In genomic region chr10:86699991-86700840, GRCh38 we compare ENCODE assay signal across 23 cellular contexts. TPM values are rescaled to one million over a fixed set of nuclear protein-coding genes. Genes with fewer than 3 reads are reported as not detected.
DNase-seq lines count a peak whose midpoint lies in the region; ATAC-seq, FAIRE-seq and TF ChIP-seq lines count a peak whose summit lies in the region.
"Had no signal": no experiment of that assay in that cellular context is flagged by ENCODE, and none has a peak within 500 bp of the region (broad histone marks: within the 10 kb centered on the region; RNA-seq: fewer than 3 reads in every experiment).

No MANE protein-coding gene starts in this region.

- DNase-seq in H1 (ENCODE audit: low read depth in 1 of 2, low spot score in 2 of 2) (no peak), heart right ventricle (no peak), neuronal stem cell (ENCODE audit: low spot score) (no peak), tibial artery (no peak), Caco-2 (no peak), CD1c-positive myeloid dendritic cell (ENCODE audit: extremely low spot score) (no peak)
- DNase-seq: GOT3, KG1, MV-4-11, NCI-H187, NCI-H2107, NCI-H226, NCI-H524, SJCRH30 had no signal

- H3K27ac ChIP-seq in H1 (ENCODE audit: low read depth, low read length) (no peak overlapping the region), heart right ventricle (peak overlapping the region in 5 of 10 donors; percentile 5 to 21 (median 13)), neuronal stem cell (replicated peaks; ENCODE audit: low read length) (no peak overlapping the region), tibial artery (peak overlapping the region; percentile 46 to 59)
- H3K27ac ChIP-seq: BLaER1, RWPE1, SJCRH30 had no signal

- H3K36me3 ChIP-seq in H1 (ENCODE audit: control insufficient read depth in 2 of 4, insufficient read depth in 4 of 4, low read length in 3 of 4) (no peaks in the 10 kb centered on the region), heart right ventricle (peaks cover 0 to 75% (median 6%) of the 10 kb centered on the region in 9 donors), neuronal stem cell (replicated peaks in 1 of 2; ENCODE audit: control insufficient read depth in 2 of 2, insufficient read depth in 2 of 2, low read length in 2 of 2) (no peaks in the 10 kb centered on the region), tibial artery (peaks cover 36 to 77% (median 73%) of the 10 kb centered on the region in 3 donors), Caco-2 (ENCODE audit: control insufficient read depth, insufficient read depth, low read length) (no peaks in the 10 kb centered on the region)
- H3K36me3 ChIP-seq: BLaER1, SJCRH30 had no signal

- H3K4me1 ChIP-seq in H1 (replicated peaks in 1 of 4; ENCODE audit: control insufficient read depth in 3 of 4, insufficient read depth in 4 of 4, low read length in 3 of 4) (peaks cover 0 to 3% (median 0%) of the 10 kb centered on the region in 4 experiments; a peak in 1 of 7 replicates), heart right ventricle (peaks cover 0 to 51% (median 5%) of the 10 kb centered on the region in 9 donors), neuronal stem cell (ENCODE audit: control insufficient read depth in 2 of 2, insufficient read depth in 1 of 2, low read depth in 1 of 2, low read length in 2 of 2) (no peaks in the 10 kb centered on the region), tibial artery (peaks cover 0 to 7% (median 0%) of the 10 kb centered on the region in 4 donors), Caco-2 (no peaks in the 10 kb centered on the region)
- H3K4me1 ChIP-seq: BLaER1, SJCRH30 had no signal

- H3K27me3 Mint-ChIP-seq in Caco-2 (ENCODE audit: insufficient read depth, unreplicated experiment): peaks cover 2% of the 10 kb centered on the region

- TF ChIP-seq RAD21 in H1 (IDR thresholded peaks at IDR 0.05 in 1 of 2, conservative IDR thresholded peaks at IDR 0.05 in 1 of 2; ENCODE audit: low read depth in 2 of 2, low read length in 2 of 2): no peak

- no peak overlapping the region for H4K5ac ChIP-seq in H1 (ENCODE audit: insufficient read length, low read depth, low read length)

- H3K4ac ChIP-seq in H1 (replicated peaks; ENCODE audit: insufficient read length, low read depth, low read length): no peak overlapping the region
- no peak overlapping the region for H3K4ac ChIP-seq in neuronal stem cell (ENCODE audit: low read length)

- no peak overlapping the region for H3K9ac ChIP-seq in H1 (replicated peaks in 1 of 4; ENCODE audit: extremely low read depth in 1 of 4, low read depth in 3 of 4, low read length in 3 of 4)
- no peak overlapping the region for H3K9ac ChIP-seq in neuronal stem cell (ENCODE audit: low read depth, low read length, poor library complexity)
- H3K9ac ChIP-seq: BLaER1 had no signal

- CTCF ChIA-PET in H1 (lab: Charles Lee; ENCODE audit: partially characterized antibody): interaction anchor here (0.6 to 3.6 kb wide), 12 partner anchors 9 to 474 kb away, joined by 3 to 23 read pairs (median 5); no protein-coding TSS in a partner anchor
- CTCF ChIA-PET in Caco-2 (lab: Charles Lee): no interaction called here

- no peaks in the 10 kb centered on the region for H3K9me3 Mint-ChIP-seq in Caco-2 (ENCODE audit: unreplicated experiment)
- H3K9me3 Mint-ChIP-seq: CD8-positive, alpha-beta memory T cell had no signal

- no peaks in the 10 kb centered on the region for H3K4me1 Mint-ChIP-seq in Caco-2 (ENCODE audit: low read depth, unreplicated experiment)
- H3K4me1 Mint-ChIP-seq: CD8-positive, alpha-beta memory T cell had no signal

- H4K8ac ChIP-seq in H1 (ENCODE audit: extremely low read depth, insufficient read depth, low read length) (peak overlapping the region; percentile 22; the same call in 1 of the 2 replicates), neuronal stem cell (ENCODE audit: low read depth, low read length) (no peak overlapping the region)

- TF ChIP-seq POLR2A in H1 (IDR thresholded peaks at IDR 0.05; ENCODE audit: control extremely low read depth in 1 of 2, low read depth in 2 of 2, low read length in 2 of 2): no peak

- H2AK5ac ChIP-seq in H1 (ENCODE audit: low read depth, low read length) (no peak overlapping the region), neuronal stem cell (ENCODE audit: low read depth, low read length) (peak overlapping the region; percentile 27)

- H2BK5ac ChIP-seq in H1 (ENCODE audit: low read depth, low read length): no peak overlapping the region
- H2BK5ac ChIP-seq in neuronal stem cell (ENCODE audit: low read length): no peak overlapping the region

- H2BK15ac ChIP-seq in H1 (ENCODE audit: low read length): 0 out of 2 replicates have a peak overlapping the region, but pooled peaks have one; percentile 16
- H2BK15ac ChIP-seq in neuronal stem cell (ENCODE audit: low read length): no peak overlapping the region

- POLR2A ChIA-PET in H1 (lab: Charles Lee; ENCODE audit: partially characterized antibody): interaction anchor here (1.2 to 1.7 kb wide), 3 partner anchors 10 to 56 kb away, joined by 3 to 4 read pairs (median 3); partner anchors contain the start of gene BMPR1A
- POLR2A ChIA-PET in Caco-2 (lab: Charles Lee): interaction anchor here (0.5 kb wide), 1 partner anchor 11 kb away, joined by 3 read pairs; no protein-coding TSS in a partner anchor

- H3K23ac ChIP-seq in H1 (ENCODE audit: insufficient read length) (no peak overlapping the region), neuronal stem cell (ENCODE audit: low read depth, low read length, poor library complexity) (no peak overlapping the region)

- H3K79me1 ChIP-seq in H1 (ENCODE audit: low read depth, low read length) (no peaks in the 10 kb centered on the region), neuronal stem cell (ENCODE audit: low read depth, low read length) (no peaks in the 10 kb centered on the region)

- H4K20me1 ChIP-seq in H1 (replicated peaks in 1 of 2; ENCODE audit: control insufficient read depth in 1 of 2, insufficient read depth in 2 of 2, low read length in 2 of 2): no peaks in the 10 kb centered on the region
- H4K20me1 ChIP-seq: BLaER1 had no signal

- no peak overlapping the region for H3K56ac ChIP-seq in H1 (replicated peaks; ENCODE audit: insufficient read length, low read depth, low read length)

- H3K4me3 ChIP-seq in H1 (ENCODE audit: extremely low read depth in 1 of 4, insufficient read depth in 2 of 4, low read depth in 3 of 4, low read length in 4 of 4) (no peak overlapping the region), heart right ventricle (no peak overlapping the region), neuronal stem cell (ENCODE audit: low read length in 2 of 2) (no peak overlapping the region), tibial artery (no peak overlapping the region), Caco-2 (ENCODE audit: low read depth, low read length) (no peak overlapping the region)
- H3K4me3 ChIP-seq: BLaER1, SJCRH30 had no signal

- H2AFZ ChIP-seq in H1 (ENCODE audit: low read length): no peak overlapping the region
- H2AFZ ChIP-seq in neuronal stem cell (ENCODE audit: low read length): no peak overlapping the region

- H3K27me3 ChIP-seq in H1 (replicated peaks in 1 of 4; ENCODE audit: control insufficient read depth in 3 of 4, extremely low read depth in 1 of 4, insufficient read depth in 3 of 4, low read length in 3 of 4): 0 out of 7 replicates have a peak, but pooled peaks cover 0 to 3% (median 0%) of the 10 kb centered on the region in 4 experiments
- peaks cover 0 to 9% (median 0%) of the 10 kb centered on the region in 7 donors for H3K27me3 ChIP-seq in heart right ventricle
- peaks cover 0 to 17% (median 0%) of the 10 kb centered on the region in 3 experiments for H3K27me3 ChIP-seq in neuronal stem cell (ENCODE audit: control insufficient read depth in 3 of 3, insufficient read depth in 3 of 3, low read depth in 1 of 3, low read length in 3 of 3)
- H3K27me3 ChIP-seq in tibial artery: no peaks in the 10 kb centered on the region
- H3K27me3 ChIP-seq in Caco-2 (replicated peaks; ENCODE audit: control insufficient read depth, insufficient read depth, low read length): no peaks in the 10 kb centered on the region
- H3K27me3 ChIP-seq: BLaER1, SJCRH30 had no signal

- H3K36me3 Mint-ChIP-seq in Caco-2 (ENCODE audit: insufficient read depth, unreplicated experiment): no peaks in the 10 kb centered on the region
- H3K36me3 Mint-ChIP-seq: CD8-positive, alpha-beta memory T cell had no signal

- H3K9me3 ChIP-seq in H1 (ENCODE audit: insufficient read depth in 2 of 2, low read depth in 1 of 2, low read length in 1 of 2) (no peaks in the 10 kb centered on the region), heart right ventricle (no peaks in the 10 kb centered on the region), neuronal stem cell (replicated peaks in 1 of 2; ENCODE audit: control insufficient read depth in 2 of 2, insufficient read depth in 1 of 2, low read depth in 1 of 2, low read length in 2 of 2) (peaks cover 0 to 3% of the 10 kb centered on the region in 2 donors), tibial artery (no peaks in the 10 kb centered on the region), Caco-2 (no peaks in the 10 kb centered on the region)
- H3K9me3 ChIP-seq: BLaER1, SJCRH30 had no signal

- H4K91ac ChIP-seq in H1 (replicated peaks; ENCODE audit: insufficient read length, low read length) (no peak overlapping the region), neuronal stem cell (ENCODE audit: low read depth, low read length, poor library complexity) (no peak overlapping the region)

- BruUV-seq in Caco-2 (replicated peaks; lab: Mats Ljungman, UMichigan): no TSS peak

- H3K79me2 ChIP-seq in H1 (ENCODE audit: control insufficient read depth in 1 of 2, insufficient read depth in 2 of 2, low read length in 2 of 2): no peaks in the 10 kb centered on the region

- H3K23me2 ChIP-seq in H1 (ENCODE audit: low read depth, low read length): no peaks in the 10 kb centered on the region

- H3K27ac Mint-ChIP-seq in Caco-2 (ENCODE audit: unreplicated experiment): no peak overlapping the region
- H3K27ac Mint-ChIP-seq: CD8-positive, alpha-beta memory T cell had no signal

- no peak for TF ChIP-seq EP300 in H1 (IDR thresholded peaks at IDR 0.05; ENCODE audit: borderline replicate concordance in 1 of 2, low read depth in 2 of 2, low read length in 2 of 2)

- H2BK20ac ChIP-seq in H1 (ENCODE audit: low read length): no peak overlapping the region

- H3K18ac ChIP-seq in H1 (ENCODE audit: extremely low read depth, low read length) (no peak overlapping the region), neuronal stem cell (ENCODE audit: low read length) (no peak overlapping the region)

- H2BK12ac ChIP-seq in H1 (ENCODE audit: low read depth, low read length): no peak overlapping the region
- no peak overlapping the region for H2BK12ac ChIP-seq in neuronal stem cell (ENCODE audit: low read length)

- H3K4me2 ChIP-seq in H1 (ENCODE audit: insufficient read depth in 1 of 2, low read depth in 2 of 2, low read length in 2 of 2) (no peak overlapping the region), neuronal stem cell (ENCODE audit: insufficient read depth, low read length, poor library complexity, severe bottlenecking) (no peak overlapping the region)
- H3K4me2 ChIP-seq: BLaER1 had no signal

- TF ChIP-seq CTCF in H1 (IDR thresholded peaks at IDR 0.05; ENCODE audit: control extremely low read depth in 1 of 3, insufficient read depth in 1 of 3, low read depth in 1 of 3, low read length in 3 of 3): no peak
- no peak for TF ChIP-seq CTCF in heart right ventricle (IDR thresholded peaks at IDR 0.05)
- no peak for TF ChIP-seq CTCF in tibial artery (IDR thresholded peaks at IDR 0.05)
- TF ChIP-seq CTCF in Caco-2 (IDR thresholded peaks at IDR 0.05; ENCODE audit: insufficient read depth in 1 of 2, low read depth in 1 of 2, low read length in 1 of 2, severe bottlenecking in 1 of 2, unreplicated experiment in 1 of 2): no peak

- ATAC-seq in heart right ventricle (peak in 5 of 8 donors; percentile 0 to 11 (median 0)), HG03039 (IDR thresholded peaks at IDR 0.05; ENCODE audit: unreplicated experiment) (no peak)

- H2BK120ac ChIP-seq in H1 (replicated peaks; ENCODE audit: low read depth, low read length): no peak overlapping the region
- no peak overlapping the region for H2BK120ac ChIP-seq in neuronal stem cell (ENCODE audit: low read depth, low read length)

- no peak for FAIRE-seq in H1 (lab: Jason Lieb, UNC)
- FAIRE-seq: D721Med, GM12892, GM18507 had no signal

- H3K4me3 Mint-ChIP-seq in Caco-2 (ENCODE audit: unreplicated experiment): no peak overlapping the region
- H3K4me3 Mint-ChIP-seq: CD8-positive, alpha-beta memory T cell had no signal

- WGBS in H1 (ENCODE audit: extremely low coverage in 1 of 2, insufficient coverage in 1 of 2, insufficient read length in 1 of 2, insufficient replicate concordance in 2 of 2, low coverage in 1 of 2, low lambda C conversion rate in 2 of 2, missing lambda C conversion rate in 1 of 2), 2 experiments: 94% methylated on average over 9 of the region's 9 CpGs; no CpG with 5 or more reads in 1 of the 2 experiments
- WGBS in heart right ventricle, 2 donors: 86 to 87% methylated on average over 9 of the region's 9 CpGs
- no CpG with 5 or more reads among the region's 9 CpGs for WGBS in neuronal stem cell (ENCODE audit: extremely low coverage in 2 of 2, insufficient read length in 2 of 2, insufficient replicate concordance in 1 of 2), 2 donors

- intact Hi-C loops in heart right ventricle (cut with DNase I): no loop called here
- intact Hi-C loops in tibial artery (cut with DNase I; ENCODE audit: low total_unique reads): loop anchor here (10.0 kb wide), 1 partner anchor 395 kb away; the partner anchor contains the start of genes GLUD1 and SHLD2
- intact Hi-C loops in Caco-2 (cut with micrococcal nuclease; ENCODE audit: unreplicated experiment): no loop called here

- H3K14ac ChIP-seq in H1 (ENCODE audit: insufficient read length) (no peak overlapping the region), neuronal stem cell (ENCODE audit: low read length) (no peak overlapping the region)

RNA-seq across cellular contexts. Expression of gene LDB3, which starts 31.9 kb away (rescaled TPM):
- 0.40 and 0.43 TPM in 2 replicates for total RNA-seq in H1 (2021; fragmentation: NEBNext Ultra II Directional; extraction: Animal tissue kit (Norgen Biotek cat#: 25700))
- polyA plus RNA-seq in H1 (2011; rRNA removed): 0.17 and 0.20 TPM in 2 replicates
- 0.28 TPM for polyA plus RNA-seq in H1 (2011; cell fraction: cytosol; rRNA removed)
- polyA plus RNA-seq in H1 (2011; cell fraction: nucleus; rRNA removed): 0.20 TPM
- polyA plus RNA-seq in H1 (2012, experiment 1 of 2): 0.35 to 0.62 TPM (median 0.59 TPM) in 4 replicates
- 0.17 TPM for polyA plus RNA-seq in H1 (2012, experiment 2 of 2)
- 0.55 TPM for polyA plus RNA-seq in H1 (2013, experiment 1 of 2)
- 0.74 TPM for polyA plus RNA-seq in H1 (2013, experiment 2 of 2)
- polyA minus RNA-seq in H1 (2011; rRNA and poly(A)+ RNA removed): 0.49 and 1.2 TPM in 2 replicates
- polyA minus RNA-seq in H1 (2011; cell fraction: cytosol; rRNA and poly(A)+ RNA removed): 0.29 TPM
- 1.1 TPM for polyA minus RNA-seq in H1 (2011; cell fraction: nucleus; rRNA and poly(A)+ RNA removed)
- total RNA-seq in heart right ventricle: 1,000 to 10,000 TPM; 1,248 to 1,738 (median 1,513) TPM
- 1,000 to 10,000 TPM in 1 of 2 donors, 100 to 1,000 TPM in 1; 162 to 1,622 TPM for polyA plus RNA-seq in heart right ventricle
- 0.08 TPM for polyA plus RNA-seq in neuronal stem cell (2013, experiment 1 of 2)
- 0.11 TPM for polyA plus RNA-seq in neuronal stem cell (2013, experiment 2 of 2)
- total RNA-seq in Caco-2 (2022): 0.09 TPM in 1 of 2 replicates, not detected in the other
- total RNA-seq: HT-29 had no signal
- polyA plus RNA-seq: CD8-positive, alpha-beta memory T cell had no signal

RNA-seq across cellular contexts. Expression of gene OPN4, which starts 45.9 kb away (rescaled TPM):
- not detected in 2 replicates for total RNA-seq in H1 (2021; fragmentation: NEBNext Ultra II Directional; extraction: Animal tissue kit (Norgen Biotek cat#: 25700))
- polyA plus RNA-seq in H1 (2011; rRNA removed): not detected in 2 replicates
- not detected for polyA plus RNA-seq in H1 (2011; cell fraction: cytosol; rRNA removed)
- not detected for polyA plus RNA-seq in H1 (2011; cell fraction: nucleus; rRNA removed)
- not detected in 4 replicates for polyA plus RNA-seq in H1 (2012, experiment 1 of 2)
- polyA plus RNA-seq in H1 (2012, experiment 2 of 2): not detected
- not detected for polyA plus RNA-seq in H1 (2013, experiment 1 of 2)
- polyA plus RNA-seq in H1 (2013, experiment 2 of 2): not detected
- not detected in 2 replicates for polyA minus RNA-seq in H1 (2011; rRNA and poly(A)+ RNA removed)
- polyA minus RNA-seq in H1 (2011; cell fraction: cytosol; rRNA and poly(A)+ RNA removed): not detected
- polyA minus RNA-seq in H1 (2011; cell fraction: nucleus; rRNA and poly(A)+ RNA removed): not detected
- under 1 TPM in 5 of 10 donors, not detected in 5; 0.11 to 0.27 (median 0.26) TPM for total RNA-seq in heart right ventricle
- polyA plus RNA-seq in heart right ventricle: under 1 TPM; 0.10 to 0.29 TPM
- polyA plus RNA-seq in neuronal stem cell (2013, experiment 1 of 2): not detected
- not detected for polyA plus RNA-seq in neuronal stem cell (2013, experiment 2 of 2)
- not detected in 2 replicates for total RNA-seq in Caco-2 (2022)
- total RNA-seq: A673; CD8-positive, alpha-beta memory T cell; HT-29; SJCRH30 had no signal
- polyA plus RNA-seq: CD8-positive, alpha-beta memory T cell had no signal

RNA-seq across cellular contexts. Expression of gene BMPR1A, which starts 56.2 kb away (rescaled TPM):
- 120 and 129 TPM in 2 replicates for total RNA-seq in H1 (2021; fragmentation: NEBNext Ultra II Directional; extraction: Animal tissue kit (Norgen Biotek cat#: 25700))
- polyA plus RNA-seq in H1 (2011; rRNA removed): 19.0 and 34.4 TPM in 2 replicates
- polyA plus RNA-seq in H1 (2011; cell fraction: cytosol; rRNA removed): 41.1 TPM
- 13.5 TPM for polyA plus RNA-seq in H1 (2011; cell fraction: nucleus; rRNA removed)
- 40.9 to 73.5 TPM (median 51.4 TPM) in 4 replicates for polyA plus RNA-seq in H1 (2012, experiment 1 of 2)
- polyA plus RNA-seq in H1 (2012, experiment 2 of 2): 3.5 TPM
- polyA plus RNA-seq in H1 (2013, experiment 1 of 2): 67.6 TPM
- polyA plus RNA-seq in H1 (2013, experiment 2 of 2): 82.8 TPM
- 99.8 and 152 TPM in 2 replicates for polyA minus RNA-seq in H1 (2011; rRNA and poly(A)+ RNA removed)
- polyA minus RNA-seq in H1 (2011; cell fraction: cytosol; rRNA and poly(A)+ RNA removed): 45.4 TPM
- 52.9 TPM for polyA minus RNA-seq in H1 (2011; cell fraction: nucleus; rRNA and poly(A)+ RNA removed)
- 10 to 100 TPM; 34.4 to 69.0 (median 47.7) TPM for total RNA-seq in heart right ventricle
- 10 to 100 TPM in 1 of 2 donors, 1 to 10 TPM in 1; 6.7 to 10.3 TPM for polyA plus RNA-seq in heart right ventricle
- 24.6 TPM for polyA plus RNA-seq in neuronal stem cell (2013, experiment 1 of 2)
- 25.2 TPM for polyA plus RNA-seq in neuronal stem cell (2013, experiment 2 of 2)
- total RNA-seq in Caco-2 (2022): 53.4 and 63.2 TPM in 2 replicates

Comparison
In these comparisons a context has a peak if more than half of its experiments do, and no peak if none do; other contexts are left out.
1. H3K27ac ChIP-seq: peak in tibial artery (2 of 2); none in H1 (single experiment) and neuronal stem cell (single experiment).
2. RNA of gene LDB3, which starts 31.9 kb away (total RNA-seq): 1,248 to 1,738 TPM in heart right ventricle; 0.40 to 0.43 TPM in H1 and 0.09 TPM in Caco-2; every median in the first group is over 100 times any median in the second.